7 cellular contexts compared by ENCODE assay signal in genomic region chr19:45791744-45792481, GRCh38. TPM values are rescaled to one million over a fixed set of nuclear protein-coding genes. Genes with fewer than 3 reads are reported as not detected.
DNase-seq lines count a peak whose midpoint lies in the region; ATAC-seq lines count a peak whose summit lies in the region.

No MANE protein-coding gene starts in this region.

- H3K27ac ChIP-seq in HUES6 (ENCODE audit: low read depth, low read length) (no peak overlapping the region), caudate nucleus (ENCODE audit: low read depth, low read length) (peak overlapping the region; percentile 36)

- no peaks in the 10 kb centered on the region for H3K27me3 ChIP-seq in HUES6 (ENCODE audit: control insufficient read depth, insufficient read depth, low read length)

- peaks cover 10 to 17% of the 10 kb centered on the region in 2 donors for H3K36me3 Mint-ChIP-seq in naive B cell

- peak overlapping the region; percentile 97 for H3K4me3 ChIP-seq in HUES6 (ENCODE audit: low read depth, low read length)

- DNase-seq in caudate nucleus (lab: John Stamatoyannopoulos, UW) (no peak), naive B cell (no peak), pons (ENCODE audit: low spot score) (no peak), NCI-H1105 treated with DMSO at 0.1 percent for 48 hours (lab: John Stamatoyannopoulos, UW) (no peak), SK-N-DZ (ENCODE audit: low spot score) (no peak)

- peaks cover 34 to 50% (median 47%) of the 10 kb centered on the region in 3 donors for H3K4me1 Mint-ChIP-seq in naive B cell

- H3K27ac Mint-ChIP-seq in naive B cell: peak overlapping the region; percentile 76 to 95 (median 92)

- peak overlapping the region; percentile 84 to 95 (median 90) for H3K4me3 Mint-ChIP-seq in naive B cell

- H3K9me3 Mint-ChIP-seq in naive B cell: no peaks in the 10 kb centered on the region

- H3K9me3 ChIP-seq in HUES6 (ENCODE audit: control insufficient read depth, insufficient read depth, low read depth, low read length): no peaks in the 10 kb centered on the region

- H3K4me1 ChIP-seq in HUES6 (ENCODE audit: control insufficient read depth, insufficient read depth, low read length): peaks cover 5% of the 10 kb centered on the region

- H3K27me3 Mint-ChIP-seq in naive B cell: peaks cover 0 to 16% (median 0%) of the 10 kb centered on the region in 3 donors

- peak overlapping the region; percentile 95 for H3K9ac ChIP-seq in HUES6 (ENCODE audit: low read length)

- peak; percentile 17 for ATAC-seq in GM19372 (IDR thresholded peaks at IDR 0.05; ENCODE audit: low read depth, unreplicated experiment)
- peak in 1 of 2 donors; percentile 5 for ATAC-seq in naive B cell (ENCODE audit: low read depth in 2 of 2)

- H3K36me3 ChIP-seq in HUES6 (ENCODE audit: control insufficient read depth, insufficient read depth, low read length): peaks cover 32% of the 10 kb centered on the region

RNA-seq across cellular contexts. Expression of gene DMWD, which starts 0.7 kb away (rescaled TPM):
- polyA plus RNA-seq in naive B cell (ENCODE audit: low read depth in 6 of 6): 10 to 100 TPM; 13.4 to 28.1 (median 22.1) TPM
- polyA plus RNA-seq in SK-N-DZ (2014; cell fraction: cytosol; rRNA removed): 23.8 and 30.7 TPM in 2 replicates
- 24.3 and 51.2 TPM in 2 replicates for polyA plus RNA-seq in SK-N-DZ (2014; cell fraction: nucleus; rRNA removed)

RNA-seq across cellular contexts. Expression of gene DMPK, which starts 9.6 kb away (rescaled TPM):
- 1 to 10 TPM in 3 of 6 donors, under 1 TPM in 2, not detected in 1; 0.31 to 2.7 (median 1.1) TPM for polyA plus RNA-seq in naive B cell (ENCODE audit: low read depth in 6 of 6)
- polyA plus RNA-seq in SK-N-DZ (2014; cell fraction: cytosol; rRNA removed): 7.0 and 7.9 TPM in 2 replicates
- 53.8 and 64.2 TPM in 2 replicates for polyA plus RNA-seq in SK-N-DZ (2014; cell fraction: nucleus; rRNA removed)

RNA-seq across cellular contexts. Expression of gene SIX5, which starts 22.9 kb away (rescaled TPM):
- polyA plus RNA-seq in naive B cell (ENCODE audit: low read depth in 6 of 6): under 1 TPM in 1 of 6 donors, not detected in 5; 0.18 TPM
- polyA plus RNA-seq in SK-N-DZ (2014; cell fraction: cytosol; rRNA removed): 4.9 and 6.2 TPM in 2 replicates
- 9.2 and 10.6 TPM in 2 replicates for polyA plus RNA-seq in SK-N-DZ (2014; cell fraction: nucleus; rRNA removed)

RNA-seq across cellular contexts. Expression of gene RSPH6A, which starts 23.2 kb away (rescaled TPM):
- not detected for polyA plus RNA-seq in naive B cell (ENCODE audit: low read depth in 6 of 6)
- not detected in 2 replicates for polyA plus RNA-seq in SK-N-DZ (2014; cell fraction: cytosol; rRNA removed)
- polyA plus RNA-seq in SK-N-DZ (2014; cell fraction: nucleus; rRNA removed): not detected in 2 replicates

RNA-seq across cellular contexts. Expression of gene MEIOSIN, which starts 58.7 kb away (rescaled TPM):
- polyA plus RNA-seq in naive B cell (ENCODE audit: low read depth in 6 of 6): not detected
- polyA plus RNA-seq in SK-N-DZ (2014; cell fraction: cytosol; rRNA removed): 0.08 and 0.30 TPM in 2 replicates
- 0.07 and 0.21 TPM in 2 replicates for polyA plus RNA-seq in SK-N-DZ (2014; cell fraction: nucleus; rRNA removed)
